In genomic region chr9:122975196-122975595, GRCh38 we compare ENCODE assay signal across 26 cellular contexts. TPM values are rescaled to one million over a fixed set of nuclear protein-coding genes. Genes with fewer than 3 reads are reported as not detected.
DNase-seq lines count a peak whose midpoint lies in the region; ATAC-seq, FAIRE-seq and TF ChIP-seq lines count a peak whose summit lies in the region.
"Had no signal": no experiment of that assay in that cellular context is flagged by ENCODE, and none has a peak within 500 bp of the region (broad histone marks: within the 10 kb centered on the region; RNA-seq: fewer than 3 reads in every experiment).

No MANE protein-coding gene starts in this region.

- TF ChIP-seq CTCF in A549 (IDR thresholded peaks at IDR 0.05) (no peak), body of pancreas (IDR thresholded peaks at IDR 0.05) (no peak), lower lobe of right lung (IDR thresholded peaks at IDR 0.05) (no peak), stomach (IDR thresholded peaks at IDR 0.05) (no peak), type B pancreatic cell (conservative IDR thresholded peaks at IDR 0.05) (no peak)

- TF ChIP-seq POLR2A in A549 (IDR thresholded peaks at IDR 0.05; ENCODE audit: low read length) (no peak), body of pancreas (IDR thresholded peaks at IDR 0.05) (no peak), stomach (IDR thresholded peaks at IDR 0.05) (no peak)

- H3K4me2 ChIP-seq in A549 = no peak overlapping the region

- H3K27me3 ChIP-seq in body of pancreas (no peaks in the 10 kb centered on the region), lower lobe of right lung (ENCODE audit: low read depth) (no peaks in the 10 kb centered on the region), stomach (no peaks in the 10 kb centered on the region)
- H3K27me3 ChIP-seq: brain microvascular endothelial cell, pancreas had no signal

- DNase-seq in A549 (ENCODE audit: low read depth in 1 of 2, low spot score in 1 of 2) (no peak), body of pancreas (no peak), lower lobe of right lung (no peak), stomach (no peak), NCI-H2107 treated with DMSO at 0.1 percent for 48 hours (lab: John Stamatoyannopoulos, UW; ENCODE audit: unreplicated experiment) (no peak), type B pancreatic cell (ENCODE audit: extremely low spot score, unreplicated experiment) (no peak)
- DNase-seq: activated CD4-positive, alpha-beta T cell treated with anti-CD3 and anti-CD28 coated beads for 36 hours; activated naive CD8-positive, alpha-beta T cell treated with anti-CD3 and anti-CD28 coated beads, Interleukin-2, amount 10 ng/mL, durations not matched to agents 7 days and 5 days; brain microvascular endothelial cell; CD4-positive, CD25-positive, alpha-beta regulatory T cell; hypothalamus; NCI-H1694; NCI-H748 treated with DMSO at 0.1 percent for 48 hours; OCI-M1; pancreas; SHP77 treated with DMSO at 0.1 percent for 48 hours; small intestine; stimulated activated CD4-positive, alpha-beta T cell treated with anti-CD3 and anti-CD28 coated beads, Interleukin-4, amount 100 ng/mL, for 1 hour; stimulated activated naive CD8-positive, alpha-beta T cell treated with anti-CD3 and anti-CD28 coated beads, Interleukin-15, Interleukin-2, amounts not matched to agents 100 U/mL and 50 U/mL, for 24 hours; T-helper 1 cell had no signal

- no peak overlapping the region for H3K27ac Mint-ChIP-seq in type B pancreatic cell
- H3K27ac Mint-ChIP-seq: activated CD4-positive, alpha-beta T cell treated with anti-CD3 and anti-CD28 coated beads for 36 hours; activated naive CD8-positive, alpha-beta T cell treated with anti-CD3 and anti-CD28 coated beads, Interleukin-2, amount 10 ng/mL, durations not matched to agents 7 days and 5 days; activated T-helper 1 cell treated with anti-CD3 and anti-CD28 coated beads, Interleukin-12 subunit alpha, Interleukin-12 subunit beta, Interleukin-2, Interleukin-4 antibody, amounts not matched to agents 30 ng/mL and 10 ng/mL and 1 ng/mL, durations not matched to agents 14 hours and 24 hours and 36 hours; CD4-positive, CD25-positive, alpha-beta regulatory T cell; IgD-negative memory B cell; natural killer cell treated with Interleukin-12 subunit alpha and Interleukin-12 subunit beta and Interleukin-15 and Interleukin-18, amount 100 ng/mL, for 72 hours had no signal

- H3K36me3 ChIP-seq in body of pancreas (replicated peaks in 1 of 2; ENCODE audit: insufficient read depth in 1 of 2, low read depth in 2 of 2) = peaks cover 0 to 3% of the 10 kb centered on the region in 2 donors
- peaks cover 19% of the 10 kb centered on the region for H3K36me3 ChIP-seq in lower lobe of right lung
- peaks cover 0 to 37% (median 31%) of the 10 kb centered on the region in 4 donors for H3K36me3 ChIP-seq in stomach
- H3K36me3 ChIP-seq: brain microvascular endothelial cell, pancreas had no signal

- H3K4me3 ChIP-seq in A549 (no peak overlapping the region), body of pancreas (no peak overlapping the region), lower lobe of right lung (no peak overlapping the region), stomach (no peak overlapping the region)
- H3K4me3 ChIP-seq: pancreas had no signal

- FAIRE-seq in A549 (lab: Jason Lieb, UNC) = peak; percentile 43
- FAIRE-seq: GM19239, pancreas, small intestine had no signal

- ATAC-seq in A549 (no peak), body of pancreas (peak; percentile 27), lower lobe of right lung (no peak), HG03520 (IDR thresholded peaks at IDR 0.05; ENCODE audit: unreplicated experiment) (no peak), GM19035 (IDR thresholded peaks at IDR 0.05; ENCODE audit: unreplicated experiment) (no peak)
- ATAC-seq: activated CD4-positive, alpha-beta T cell treated with anti-CD3 and anti-CD28 coated beads for 36 hours; natural killer cell treated with Interleukin-12 subunit alpha and Interleukin-12 subunit beta and Interleukin-15 and Interleukin-18, amount 100 ng/mL, for 72 hours; pancreas; stimulated activated naive CD8-positive, alpha-beta T cell treated with anti-CD3 and anti-CD28 coated beads, Interleukin-15, Interleukin-2, amounts not matched to agents 100 U/mL and 50 U/mL, for 24 hours had no signal

- H3K4me3 Mint-ChIP-seq in type B pancreatic cell = no peak overlapping the region
- H3K4me3 Mint-ChIP-seq: activated CD4-positive, alpha-beta T cell treated with anti-CD3 and anti-CD28 coated beads for 36 hours; activated naive CD8-positive, alpha-beta T cell treated with anti-CD3 and anti-CD28 coated beads, Interleukin-2, amount 10 ng/mL, durations not matched to agents 7 days and 5 days; activated T-helper 1 cell treated with anti-CD3 and anti-CD28 coated beads, Interleukin-12 subunit alpha, Interleukin-12 subunit beta, Interleukin-2, Interleukin-4 antibody, amounts not matched to agents 30 ng/mL and 10 ng/mL and 1 ng/mL, durations not matched to agents 14 hours and 24 hours and 36 hours; CD4-positive, CD25-positive, alpha-beta regulatory T cell; IgD-negative memory B cell; natural killer cell treated with Interleukin-12 subunit alpha and Interleukin-12 subunit beta and Interleukin-15 and Interleukin-18, amount 100 ng/mL, for 72 hours had no signal

- H3K27me3 Mint-ChIP-seq in type B pancreatic cell = no peaks in the 10 kb centered on the region
- H3K27me3 Mint-ChIP-seq: activated CD4-positive, alpha-beta T cell treated with anti-CD3 and anti-CD28 coated beads for 36 hours; activated naive CD8-positive, alpha-beta T cell treated with anti-CD3 and anti-CD28 coated beads, Interleukin-2, amount 10 ng/mL, durations not matched to agents 7 days and 5 days; CD4-positive, CD25-positive, alpha-beta regulatory T cell; IgD-negative memory B cell; natural killer cell treated with Interleukin-12 subunit alpha and Interleukin-12 subunit beta and Interleukin-15 and Interleukin-18, amount 100 ng/mL, for 72 hours had no signal

- WGBS in A549 (ENCODE audit: missing lambda C conversion rate) = 96% methylated on average over 2 of the region's 2 CpGs
- WGBS in body of pancreas, 2 donors = 75 to 89% methylated on average over 2 of the region's 2 CpGs
- WGBS in stomach, 5 donors = 51 to 66% (median 64%) methylated on average over 2 of the region's 2 CpGs

- no peak for TF ChIP-seq EP300 in A549 (IDR thresholded peaks at IDR 0.05)
- TF ChIP-seq EP300 in stomach (IDR thresholded peaks at IDR 0.05) = no peak

- intact Hi-C loops in body of pancreas (cut with DNase I) = no loop called here
- intact Hi-C loops in lower lobe of right lung (cut with DNase I) = no loop called here
- intact Hi-C loops in stomach (cut with DNase I; ENCODE audit: low total_unique reads) = no loop called here

- POLR2A ChIA-PET in A549 (lab: Yijun Ruan, JAX) = interaction anchor here (1.6 kb wide), 1 partner anchor 35 kb away, joined by 4 read pairs; no protein-coding TSS in a partner anchor

- CTCF ChIA-PET in A549 (lab: Yijun Ruan, JAX) = no interaction called here

- H3K9me3 Mint-ChIP-seq in type B pancreatic cell = no peaks in the 10 kb centered on the region
- H3K9me3 Mint-ChIP-seq: activated naive CD8-positive, alpha-beta T cell treated with anti-CD3 and anti-CD28 coated beads, Interleukin-2, amount 10 ng/mL, durations not matched to agents 7 days and 5 days; activated T-helper 1 cell treated with anti-CD3 and anti-CD28 coated beads, Interleukin-12 subunit alpha, Interleukin-12 subunit beta, Interleukin-2, Interleukin-4 antibody, amounts not matched to agents 30 ng/mL and 10 ng/mL and 1 ng/mL, durations not matched to agents 14 hours and 24 hours and 36 hours; IgD-negative memory B cell; natural killer cell treated with Interleukin-12 subunit alpha and Interleukin-12 subunit beta and Interleukin-15 and Interleukin-18, amount 100 ng/mL, for 72 hours had no signal

- peaks cover 19% of the 10 kb centered on the region for H3K36me3 Mint-ChIP-seq in type B pancreatic cell
- H3K36me3 Mint-ChIP-seq: natural killer cell treated with Interleukin-12 subunit alpha and Interleukin-12 subunit beta and Interleukin-15 and Interleukin-18, amount 100 ng/mL, for 72 hours had no signal

- H3K4me1 Mint-ChIP-seq in type B pancreatic cell (ENCODE audit: unreplicated experiment) = no peaks in the 10 kb centered on the region
- H3K4me1 Mint-ChIP-seq: activated CD4-positive, alpha-beta T cell treated with anti-CD3 and anti-CD28 coated beads for 36 hours had no signal

- H3K9me3 ChIP-seq in A549 (no peaks in the 10 kb centered on the region), body of pancreas (no peaks in the 10 kb centered on the region), lower lobe of right lung (no peaks in the 10 kb centered on the region), stomach (no peaks in the 10 kb centered on the region)
- H3K9me3 ChIP-seq: pancreas had no signal

- peaks cover 8% of the 10 kb centered on the region; the same call in 2 of the 3 replicates for H3K4me1 ChIP-seq in A549
- no peaks in the 10 kb centered on the region for H3K4me1 ChIP-seq in body of pancreas
- peaks cover 8% of the 10 kb centered on the region for H3K4me1 ChIP-seq in lower lobe of right lung
- H3K4me1 ChIP-seq in stomach = peaks cover 0 to 21% (median 10%) of the 10 kb centered on the region in 4 donors
- H3K4me1 ChIP-seq: pancreas had no signal

- H3K27ac ChIP-seq in A549 (no peak overlapping the region), body of pancreas (peak overlapping the region in 2 of 4 donors; percentile 6 to 28), lower lobe of right lung (peak overlapping the region; percentile 18), stomach (peak overlapping the region in 4 of 5 donors; percentile 18 to 65 (median 31))
- H3K27ac ChIP-seq: brain microvascular endothelial cell, pancreas had no signal

- no peak for TF ChIP-seq RAD21 in A549 (conservative IDR thresholded peaks at IDR 0.05 in 1 of 2, IDR thresholded peaks at IDR 0.05 in 1 of 2)

RNA-seq across cellular contexts. Expression of gene RABGAP1, which starts 34.4 kb away (rescaled TPM):
- polyA plus RNA-seq in A549 (2011; rRNA removed) (39.9 and 52.9 TPM in 2 replicates), A549 (2017; fragmentation: RNase III; extraction: RNeasy Plus Mini Kit Qiagen cat#74134 plus additional on column Dnase treatment) (17.5 to 17.8 TPM (median 17.5 TPM) in 3 replicates), stomach (10 to 100 TPM in 1 of 3 donors, 1 to 10 TPM in 2; 7.0 to 12.7 (median 10.0) TPM)
- 7.4 and 8.7 TPM in 2 replicates for polyA plus RNA-seq in A549 (2012; cell fraction: cytosol; rRNA removed)
- polyA plus RNA-seq in A549 (2012; cell fraction: nucleus; rRNA removed) = 8.2 and 13.5 TPM in 2 replicates
- polyA minus RNA-seq in A549 (2011; rRNA and poly(A)+ RNA removed) = 47.0 and 62.4 TPM in 2 replicates
- total RNA-seq in body of pancreas (10 to 100 TPM; 31.1 to 33.6 TPM), lower lobe of right lung (62.0 TPM), stomach (100 to 1,000 TPM in 2 of 5 donors, 10 to 100 TPM in 3; 25.8 to 157 (median 52.3) TPM), type B pancreatic cell (ENCODE audit: low replicate concordance) (68.4 and 72.7 TPM in 2 replicates)

RNA-seq across cellular contexts. Expression of gene ZBTB26, which starts 43.9 kb away (rescaled TPM):
- polyA plus RNA-seq in A549 (2011; rRNA removed) (9.0 and 9.3 TPM in 2 replicates), A549 (2017; fragmentation: RNase III; extraction: RNeasy Plus Mini Kit Qiagen cat#74134 plus additional on column Dnase treatment) (3.6 to 4.3 TPM (median 4.0 TPM) in 3 replicates), stomach (1 to 10 TPM; 1.5 to 4.3 (median 3.2) TPM)
- polyA plus RNA-seq in A549 (2012; cell fraction: cytosol; rRNA removed) = 1.4 and 1.6 TPM in 2 replicates
- polyA plus RNA-seq in A549 (2012; cell fraction: nucleus; rRNA removed) = 1.3 and 1.9 TPM in 2 replicates
- polyA minus RNA-seq in A549 (2011; rRNA and poly(A)+ RNA removed) = 5.2 and 6.9 TPM in 2 replicates
- total RNA-seq in body of pancreas (1 to 10 TPM; 2.0 to 4.7 TPM), lower lobe of right lung (7.2 TPM), stomach (10 to 100 TPM in 3 of 5 donors, 1 to 10 TPM in 2; 5.2 to 14.7 (median 11.0) TPM), type B pancreatic cell (ENCODE audit: low replicate concordance) (7.0 and 11.3 TPM in 2 replicates)

RNA-seq across cellular contexts. Expression of gene GPR21, which starts 58.3 kb away (rescaled TPM):
- polyA plus RNA-seq in A549 (2011; rRNA removed) (0.13 and 0.38 TPM in 2 replicates), A549 (2017; fragmentation: RNase III; extraction: RNeasy Plus Mini Kit Qiagen cat#74134 plus additional on column Dnase treatment) (not detected in 3 replicates), stomach (not detected)
- not detected in 2 replicates for polyA plus RNA-seq in A549 (2012; cell fraction: cytosol; rRNA removed)
- polyA plus RNA-seq in A549 (2012; cell fraction: nucleus; rRNA removed) = 0.20 and 0.34 TPM in 2 replicates
- polyA minus RNA-seq in A549 (2011; rRNA and poly(A)+ RNA removed) = 7.3 and 10.2 TPM in 2 replicates
- total RNA-seq in body of pancreas (not detected), lower lobe of right lung (2.2 TPM), stomach (1 to 10 TPM in 1 of 5 donors, not detected in 4; 7.0 TPM), type B pancreatic cell (ENCODE audit: low replicate concordance) (0.46 and 1.1 TPM in 2 replicates)
- polyA plus RNA-seq: CD4-positive, CD25-positive, alpha-beta regulatory T cell; IgD-negative memory B cell had no signal

Comparison
In these comparisons a context has a peak if more than half of its experiments do, and no peak if none do; other contexts are left out.
1. H3K27ac ChIP-seq: peak in lower lobe of right lung (single experiment) and stomach (4 of 5); none in A549 (0 of 2).